ENCODE assay signal across 1 cellular context in genomic region chr1:165137551-165138316, GRCh38.
TF ChIP-seq lines count a peak whose summit lies in the region.

No MANE protein-coding gene starts in this region.

TF ChIP-seq in HepG2, 621 proteins besides CTCF, POLR2A, EP300 and RAD21 (continued from another document and continues in another):
- TF ChIP-seq ZNF432 (CRISPR knock-in tag; IDR thresholded peaks at IDR 0.05; ENCODE audit: borderline replicate concordance) (no peak), ZNF790 (CRISPR knock-in tag; IDR thresholded peaks at IDR 0.05; ENCODE audit: borderline replicate concordance) (no peak), IKZF1 (IDR thresholded peaks at IDR 0.05) (no peak), MYNN (CRISPR knock-in tag; IDR thresholded peaks at IDR 0.05; ENCODE audit: low read depth) (no peak), SP2 (CRISPR knock-in tag; IDR thresholded peaks at IDR 0.05) (no peak), ZNF30 (CRISPR knock-in tag; IDR thresholded peaks at IDR 0.05) (no peak), ZNF230 (CRISPR knock-in tag; IDR thresholded peaks at IDR 0.05) (no peak), RCOR2 (CRISPR knock-in tag; IDR thresholded peaks at IDR 0.05) (no peak; the same call in 1 of the 2 replicates), ZSCAN20 (CRISPR knock-in tag; IDR thresholded peaks at IDR 0.05; ENCODE audit: borderline replicate concordance) (no peak), ZBTB14 (CRISPR knock-in tag; IDR thresholded peaks at IDR 0.05) (no peak), ZNF160 (CRISPR knock-in tag; IDR thresholded peaks at IDR 0.05) (no peak), SSRP1 (CRISPR knock-in tag; IDR thresholded peaks at IDR 0.05) (no peak), ZNF724P (CRISPR knock-in tag; IDR thresholded peaks at IDR 0.05; ENCODE audit: borderline replicate concordance) (no peak), CERS6 (CRISPR knock-in tag; IDR thresholded peaks at IDR 0.05) (no peak), SOX5 (CRISPR knock-in tag; IDR thresholded peaks at IDR 0.05; ENCODE audit: borderline replicate concordance) (peak; percentile 75), NCOR1 (IDR thresholded peaks at IDR 0.05; ENCODE audit: borderline replicate concordance, low read length) (peak; percentile 57; the same call in 1 of the 2 replicates), SYNCRIP (IDR thresholded peaks at IDR 0.05; ENCODE audit: insufficient read depth, low read depth, low read length) (no peak), ZNF460 (CRISPR knock-in tag; IDR thresholded peaks at IDR 0.05; ENCODE audit: borderline replicate concordance) (no peak; the same call in 1 of the 2 replicates), ZNF619 (CRISPR knock-in tag; IDR thresholded peaks at IDR 0.05) (no peak), GTF3A (CRISPR knock-in tag; conservative IDR thresholded peaks at IDR 0.05) (no peak), ARHGAP35 (CRISPR knock-in tag; IDR thresholded peaks at IDR 0.05; ENCODE audit: borderline replicate concordance) (no peak), KDM5A (IDR thresholded peaks at IDR 0.05; ENCODE audit: borderline replicate concordance, low read length) (no peak), HNRNPLL (IDR thresholded peaks at IDR 0.05; ENCODE audit: low read depth, low read length, poor library complexity, severe bottlenecking) (no peak), ZNF343 (CRISPR knock-in tag; IDR thresholded peaks at IDR 0.05) (no peak), KDM4B (CRISPR knock-in tag; IDR thresholded peaks at IDR 0.05) (no peak), ZNF577 (CRISPR knock-in tag; IDR thresholded peaks at IDR 0.05; ENCODE audit: borderline replicate concordance, low read depth) (no peak), SIX1 (CRISPR knock-in tag; IDR thresholded peaks at IDR 0.05; ENCODE audit: borderline replicate concordance) (no peak), CSRNP1 (CRISPR knock-in tag; IDR thresholded peaks at IDR 0.05) (no peak), CREB3 (CRISPR knock-in tag; IDR thresholded peaks at IDR 0.05) (no peak), ZNF263 (CRISPR knock-in tag; IDR thresholded peaks at IDR 0.05) (no peak), ZNF333 (CRISPR knock-in tag; IDR thresholded peaks at IDR 0.05; ENCODE audit: borderline replicate concordance) (no peak), STAT5B (CRISPR knock-in tag; IDR thresholded peaks at IDR 0.05) (no peak), THRA (CRISPR knock-in tag; IDR thresholded peaks at IDR 0.05; ENCODE audit: borderline replicate concordance) (peak; percentile 71; the same call in 1 of the 2 replicates), ZNF205 (CRISPR knock-in tag; IDR thresholded peaks at IDR 0.05) (no peak)
- TF ChIP-seq, protein P1, sequence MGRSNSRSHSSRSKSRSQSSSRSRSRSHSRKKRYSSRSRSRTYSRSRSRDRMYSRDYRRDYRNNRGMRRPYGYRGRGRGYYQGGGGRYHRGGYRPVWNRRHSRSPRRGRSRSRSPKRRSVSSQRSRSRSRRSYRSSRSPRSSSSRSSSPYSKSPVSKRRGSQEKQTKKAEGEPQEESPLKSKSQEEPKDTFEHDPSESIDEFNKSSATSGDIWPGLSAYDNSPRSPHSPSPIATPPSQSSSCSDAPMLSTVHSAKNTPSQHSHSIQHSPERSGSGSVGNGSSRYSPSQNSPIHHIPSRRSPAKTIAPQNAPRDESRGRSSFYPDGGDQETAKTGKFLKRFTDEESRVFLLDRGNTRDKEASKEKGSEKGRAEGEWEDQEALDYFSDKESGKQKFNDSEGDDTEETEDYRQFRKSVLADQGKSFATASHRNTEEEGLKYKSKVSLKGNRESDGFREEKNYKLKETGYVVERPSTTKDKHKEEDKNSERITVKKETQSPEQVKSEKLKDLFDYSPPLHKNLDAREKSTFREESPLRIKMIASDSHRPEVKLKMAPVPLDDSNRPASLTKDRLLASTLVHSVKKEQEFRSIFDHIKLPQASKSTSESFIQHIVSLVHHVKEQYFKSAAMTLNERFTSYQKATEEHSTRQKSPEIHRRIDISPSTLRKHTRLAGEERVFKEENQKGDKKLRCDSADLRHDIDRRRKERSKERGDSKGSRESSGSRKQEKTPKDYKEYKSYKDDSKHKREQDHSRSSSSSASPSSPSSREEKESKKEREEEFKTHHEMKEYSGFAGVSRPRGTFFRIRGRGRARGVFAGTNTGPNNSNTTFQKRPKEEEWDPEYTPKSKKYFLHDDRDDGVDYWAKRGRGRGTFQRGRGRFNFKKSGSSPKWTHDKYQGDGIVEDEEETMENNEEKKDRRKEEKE (IDR thresholded peaks at IDR 0.05), result no peak
- TF ChIP-seq, protein P2, sequence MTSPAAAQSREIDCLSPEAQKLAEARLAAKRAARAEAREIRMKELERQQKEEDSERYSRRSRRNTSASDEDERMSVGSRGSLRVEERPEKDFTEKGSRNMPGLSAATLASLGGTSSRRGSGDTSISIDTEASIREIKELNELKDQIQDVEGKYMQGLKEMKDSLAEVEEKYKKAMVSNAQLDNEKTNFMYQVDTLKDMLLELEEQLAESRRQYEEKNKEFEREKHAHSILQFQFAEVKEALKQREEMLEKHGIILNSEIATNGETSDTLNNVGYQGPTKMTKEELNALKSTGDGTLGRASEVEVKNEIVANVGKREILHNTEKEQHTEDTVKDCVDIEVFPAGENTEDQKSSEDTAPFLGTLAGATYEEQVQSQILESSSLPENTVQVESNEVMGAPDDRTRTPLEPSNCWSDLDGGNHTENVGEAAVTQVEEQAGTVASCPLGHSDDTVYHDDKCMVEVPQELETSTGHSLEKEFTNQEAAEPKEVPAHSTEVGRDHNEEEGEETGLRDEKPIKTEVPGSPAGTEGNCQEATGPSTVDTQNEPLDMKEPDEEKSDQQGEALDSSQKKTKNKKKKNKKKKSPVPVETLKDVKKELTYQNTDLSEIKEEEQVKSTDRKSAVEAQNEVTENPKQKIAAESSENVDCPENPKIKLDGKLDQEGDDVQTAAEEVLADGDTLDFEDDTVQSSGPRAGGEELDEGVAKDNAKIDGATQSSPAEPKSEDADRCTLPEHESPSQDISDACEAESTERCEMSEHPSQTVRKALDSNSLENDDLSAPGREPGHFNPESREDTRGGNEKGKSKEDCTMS (CRISPR knock-in tag; conservative IDR thresholded peaks at IDR 0.05), result no peak
- TF ChIP-seq, protein P3, sequence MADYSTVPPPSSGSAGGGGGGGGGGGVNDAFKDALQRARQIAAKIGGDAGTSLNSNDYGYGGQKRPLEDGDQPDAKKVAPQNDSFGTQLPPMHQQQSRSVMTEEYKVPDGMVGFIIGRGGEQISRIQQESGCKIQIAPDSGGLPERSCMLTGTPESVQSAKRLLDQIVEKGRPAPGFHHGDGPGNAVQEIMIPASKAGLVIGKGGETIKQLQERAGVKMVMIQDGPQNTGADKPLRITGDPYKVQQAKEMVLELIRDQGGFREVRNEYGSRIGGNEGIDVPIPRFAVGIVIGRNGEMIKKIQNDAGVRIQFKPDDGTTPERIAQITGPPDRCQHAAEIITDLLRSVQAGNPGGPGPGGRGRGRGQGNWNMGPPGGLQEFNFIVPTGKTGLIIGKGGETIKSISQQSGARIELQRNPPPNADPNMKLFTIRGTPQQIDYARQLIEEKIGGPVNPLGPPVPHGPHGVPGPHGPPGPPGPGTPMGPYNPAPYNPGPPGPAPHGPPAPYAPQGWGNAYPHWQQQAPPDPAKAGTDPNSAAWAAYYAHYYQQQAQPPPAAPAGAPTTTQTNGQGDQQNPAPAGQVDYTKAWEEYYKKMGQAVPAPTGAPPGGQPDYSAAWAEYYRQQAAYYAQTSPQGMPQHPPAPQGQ (CRISPR knock-in tag; IDR thresholded peaks at IDR 0.05; ENCODE audit: borderline replicate concordance), result no peak
- TF ChIP-seq, protein P4, sequence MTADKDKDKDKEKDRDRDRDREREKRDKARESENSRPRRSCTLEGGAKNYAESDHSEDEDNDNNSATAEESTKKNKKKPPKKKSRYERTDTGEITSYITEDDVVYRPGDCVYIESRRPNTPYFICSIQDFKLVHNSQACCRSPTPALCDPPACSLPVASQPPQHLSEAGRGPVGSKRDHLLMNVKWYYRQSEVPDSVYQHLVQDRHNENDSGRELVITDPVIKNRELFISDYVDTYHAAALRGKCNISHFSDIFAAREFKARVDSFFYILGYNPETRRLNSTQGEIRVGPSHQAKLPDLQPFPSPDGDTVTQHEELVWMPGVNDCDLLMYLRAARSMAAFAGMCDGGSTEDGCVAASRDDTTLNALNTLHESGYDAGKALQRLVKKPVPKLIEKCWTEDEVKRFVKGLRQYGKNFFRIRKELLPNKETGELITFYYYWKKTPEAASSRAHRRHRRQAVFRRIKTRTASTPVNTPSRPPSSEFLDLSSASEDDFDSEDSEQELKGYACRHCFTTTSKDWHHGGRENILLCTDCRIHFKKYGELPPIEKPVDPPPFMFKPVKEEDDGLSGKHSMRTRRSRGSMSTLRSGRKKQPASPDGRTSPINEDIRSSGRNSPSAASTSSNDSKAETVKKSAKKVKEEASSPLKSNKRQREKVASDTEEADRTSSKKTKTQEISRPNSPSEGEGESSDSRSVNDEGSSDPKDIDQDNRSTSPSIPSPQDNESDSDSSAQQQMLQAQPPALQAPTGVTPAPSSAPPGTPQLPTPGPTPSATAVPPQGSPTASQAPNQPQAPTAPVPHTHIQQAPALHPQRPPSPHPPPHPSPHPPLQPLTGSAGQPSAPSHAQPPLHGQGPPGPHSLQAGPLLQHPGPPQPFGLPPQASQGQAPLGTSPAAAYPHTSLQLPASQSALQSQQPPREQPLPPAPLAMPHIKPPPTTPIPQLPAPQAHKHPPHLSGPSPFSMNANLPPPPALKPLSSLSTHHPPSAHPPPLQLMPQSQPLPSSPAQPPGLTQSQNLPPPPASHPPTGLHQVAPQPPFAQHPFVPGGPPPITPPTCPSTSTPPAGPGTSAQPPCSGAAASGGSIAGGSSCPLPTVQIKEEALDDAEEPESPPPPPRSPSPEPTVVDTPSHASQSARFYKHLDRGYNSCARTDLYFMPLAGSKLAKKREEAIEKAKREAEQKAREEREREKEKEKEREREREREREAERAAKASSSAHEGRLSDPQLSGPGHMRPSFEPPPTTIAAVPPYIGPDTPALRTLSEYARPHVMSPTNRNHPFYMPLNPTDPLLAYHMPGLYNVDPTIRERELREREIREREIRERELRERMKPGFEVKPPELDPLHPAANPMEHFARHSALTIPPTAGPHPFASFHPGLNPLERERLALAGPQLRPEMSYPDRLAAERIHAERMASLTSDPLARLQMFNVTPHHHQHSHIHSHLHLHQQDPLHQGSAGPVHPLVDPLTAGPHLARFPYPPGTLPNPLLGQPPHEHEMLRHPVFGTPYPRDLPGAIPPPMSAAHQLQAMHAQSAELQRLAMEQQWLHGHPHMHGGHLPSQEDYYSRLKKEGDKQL (CRISPR knock-in tag; IDR thresholded peaks at IDR 0.05; ENCODE audit: low read depth), result peak; percentile 72; the same call in 1 of the 2 replicates
- TF ChIP-seq, protein P5, sequence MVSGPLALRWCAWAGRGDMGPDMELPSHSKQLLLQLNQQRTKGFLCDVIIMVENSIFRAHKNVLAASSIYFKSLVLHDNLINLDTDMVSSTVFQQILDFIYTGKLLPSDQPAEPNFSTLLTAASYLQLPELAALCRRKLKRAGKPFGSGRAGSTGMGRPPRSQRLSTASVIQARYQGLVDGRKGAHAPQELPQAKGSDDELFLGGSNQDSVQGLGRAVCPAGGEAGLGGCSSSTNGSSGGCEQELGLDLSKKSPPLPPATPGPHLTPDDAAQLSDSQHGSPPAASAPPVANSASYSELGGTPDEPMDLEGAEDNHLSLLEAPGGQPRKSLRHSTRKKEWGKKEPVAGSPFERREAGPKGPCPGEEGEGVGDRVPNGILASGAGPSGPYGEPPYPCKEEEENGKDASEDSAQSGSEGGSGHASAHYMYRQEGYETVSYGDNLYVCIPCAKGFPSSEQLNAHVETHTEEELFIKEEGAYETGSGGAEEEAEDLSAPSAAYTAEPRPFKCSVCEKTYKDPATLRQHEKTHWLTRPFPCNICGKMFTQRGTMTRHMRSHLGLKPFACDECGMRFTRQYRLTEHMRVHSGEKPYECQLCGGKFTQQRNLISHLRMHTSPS (CRISPR knock-in tag; IDR thresholded peaks at IDR 0.05; ENCODE audit: low read depth), result peak; percentile 79
